Comparison of ENCODE assay signal across 8 cellular contexts in genomic region chr2:20524412-20525040, GRCh38.
A peak's percentile ranks its signal among the peaks of the same experiment; 100 is the strongest.
DNase-seq lines count a peak whose midpoint lies in the region; ATAC-seq and TF ChIP-seq lines count a peak whose summit lies in the region.

No MANE protein-coding gene starts in this region.

- H4K20me1 ChIP-seq in neural progenitor cell (ENCODE audit: low read depth) (no peaks in the 10 kb centered on the region), mammary epithelial cell (ENCODE audit: insufficient read depth, low read length) (no peaks in the 10 kb centered on the region)

- DNase-seq in caudate nucleus (lab: John Stamatoyannopoulos, UW) (peak in 27 of 61 donors; percentile 13 to 62 (median 30)), neural progenitor cell (ENCODE audit: low spot score) (peak; percentile 48), cortex of kidney (lab: John Stamatoyannopoulos, UW) (no peak), mucosa of gallbladder (ENCODE audit: low spot score) (no peak), mammary epithelial cell (no peak)
- no peak for DNase-seq in activated T-cell treated with anti-CD3 and anti-CD28 coated beads, Interleukin-2, amount 50 U/mL, for 24 hours

- CTCF ChIA-PET in mammary epithelial cell (lab: Charles Lee; ENCODE audit: low non-redundant PET), result no interaction called here

- peak overlapping the region; percentile 93 for H3K27ac Mint-ChIP-seq in neural progenitor cell
- H3K27ac Mint-ChIP-seq in activated T-cell treated with anti-CD3 and anti-CD28 coated beads, Interleukin-2, amount 50 U/mL, for 24 hours, result no peak overlapping the region

- H3K79me2 ChIP-seq in neural progenitor cell (ENCODE audit: low read depth), result no peaks in the 10 kb centered on the region
- H3K79me2 ChIP-seq in mammary epithelial cell (ENCODE audit: insufficient read depth, low read length), result no peaks in the 10 kb centered on the region

- H3K27me3 Mint-ChIP-seq in neural progenitor cell (ENCODE audit: insufficient read depth, low read depth), result peaks cover 9% of the 10 kb centered on the region
- no peaks in the 10 kb centered on the region for H3K27me3 Mint-ChIP-seq in activated T-cell treated with anti-CD3 and anti-CD28 coated beads, Interleukin-2, amount 50 U/mL, for 24 hours

- H3K36me3 ChIP-seq in neural progenitor cell (no peaks in the 10 kb centered on the region), mammary epithelial cell (ENCODE audit: insufficient read depth, low read length) (no peaks in the 10 kb centered on the region)

- no peak overlapping the region for H3K4me3 ChIP-seq in neural progenitor cell
- no peak overlapping the region for H3K4me3 ChIP-seq in mammary epithelial cell (replicated peaks in 1 of 3; ENCODE audit: insufficient read depth in 1 of 3, low read depth in 2 of 3, low read length in 3 of 3)

- H3K27ac ChIP-seq in caudate nucleus (ENCODE audit: low read depth, low read length) (peak overlapping the region; percentile 77), neural progenitor cell (no peak overlapping the region), mammary epithelial cell (ENCODE audit: insufficient read depth, low read depth, low read length) (no peak overlapping the region)

- H3F3A ChIP-seq in neural progenitor cell (ENCODE audit: low read depth), result peaks cover 8% of the 10 kb centered on the region

- 95% methylated on average over 14 of the region's 16 CpGs for WGBS in mammary epithelial cell (ENCODE audit: low coverage, missing lambda C conversion rate)

- ATAC-seq in GM19324 (IDR thresholded peaks at IDR 0.05; ENCODE audit: low FRiP score, unreplicated experiment), result peak; percentile 82
- peak; percentile 82 for ATAC-seq in HG03095 (IDR thresholded peaks at IDR 0.05; ENCODE audit: unreplicated experiment)

- no peaks in the 10 kb centered on the region for H3K27me3 ChIP-seq in neural progenitor cell
- H3K27me3 ChIP-seq in mammary epithelial cell (ENCODE audit: insufficient read depth, low read length), result no peaks in the 10 kb centered on the region

- no TSS peak for BruUV-seq in mammary epithelial cell (replicated peaks; lab: Mats Ljungman, UMichigan)

- intact Hi-C loops in mammary epithelial cell (cut with micrococcal nuclease), result no loop called here

- no peaks in the 10 kb centered on the region for H3K9me3 Mint-ChIP-seq in neural progenitor cell
- H3K9me3 Mint-ChIP-seq in activated T-cell treated with anti-CD3 and anti-CD28 coated beads, Interleukin-2, amount 50 U/mL, for 24 hours, result no peaks in the 10 kb centered on the region

- H2AFZ ChIP-seq in neural progenitor cell (replicated peaks) (peak overlapping the region; percentile 38), mammary epithelial cell (ENCODE audit: low read depth, low read length) (no peak overlapping the region)

- in situ Hi-C loops in mammary epithelial cell (cut with MboI; ENCODE audit: low sequenced_read_pairs in 2 of 2), result no loop called here

- dilution Hi-C loops in mammary epithelial cell (cut with HindIII; ENCODE audit: low sequenced_read_pairs), result loop anchor here (5.0 kb wide), 1 partner anchor 103 kb away; no protein-coding TSS in a partner anchor

- H3K4me2 ChIP-seq in neural progenitor cell, result peak overlapping the region; percentile 63
- no peak overlapping the region for H3K4me2 ChIP-seq in mammary epithelial cell (ENCODE audit: insufficient read depth, low read depth, low read length)

- peaks cover 44% of the 10 kb centered on the region for H3K4me1 Mint-ChIP-seq in neural progenitor cell
- peaks cover 2% of the 10 kb centered on the region for H3K4me1 Mint-ChIP-seq in activated T-cell treated with anti-CD3 and anti-CD28 coated beads, Interleukin-2, amount 50 U/mL, for 24 hours (ENCODE audit: low read depth)

- no peak overlapping the region for H3K9ac ChIP-seq in neural progenitor cell
- no peak overlapping the region for H3K9ac ChIP-seq in mammary epithelial cell (ENCODE audit: insufficient read depth, low read length)

- TF ChIP-seq CTCF in neural progenitor cell (IDR thresholded peaks at IDR 0.05), result no peak
- TF ChIP-seq CTCF in mammary epithelial cell (conservative IDR thresholded peaks at IDR 0.05 in 1 of 2, IDR thresholded peaks at IDR 0.05 in 1 of 2; ENCODE audit: extremely low read depth in 1 of 2, insufficient read depth in 1 of 2, low read depth in 1 of 2, low read length in 2 of 2), result no peak

- peaks cover 16% of the 10 kb centered on the region for H3K4me1 ChIP-seq in neural progenitor cell
- H3K4me1 ChIP-seq in mammary epithelial cell (ENCODE audit: insufficient read depth, low read length), result peaks cover 9% of the 10 kb centered on the region

- no peaks in the 10 kb centered on the region for H3K9me3 ChIP-seq in neural progenitor cell (ENCODE audit: low read depth)
- no peaks in the 10 kb centered on the region for H3K9me3 ChIP-seq in mammary epithelial cell (replicated peaks; ENCODE audit: insufficient read depth, low read length)

- no peaks in the 10 kb centered on the region for H3K36me3 Mint-ChIP-seq in neural progenitor cell
- H3K36me3 Mint-ChIP-seq in activated T-cell treated with anti-CD3 and anti-CD28 coated beads, Interleukin-2, amount 50 U/mL, for 24 hours (ENCODE audit: low read depth), result no peaks in the 10 kb centered on the region

- H3K4me3 Mint-ChIP-seq in neural progenitor cell, result peak overlapping the region; percentile 9
- no peak overlapping the region for H3K4me3 Mint-ChIP-seq in activated T-cell treated with anti-CD3 and anti-CD28 coated beads, Interleukin-2, amount 50 U/mL, for 24 hours
